1 cellular context compared by ENCODE assay signal in genomic region chr20:38599410-38599882, GRCh38.
TF ChIP-seq lines count a peak whose summit lies in the region.

No MANE protein-coding gene starts in this region.

TF ChIP-seq in K562, 482 proteins besides CTCF, POLR2A, EP300 and RAD21:
- TF ChIP-seq TAF15 (IDR thresholded peaks at IDR 0.05; ENCODE audit: low read depth, low read length) (no peak), NFIC (IDR thresholded peaks at IDR 0.05) (peak; percentile 91), BRD9 (IDR thresholded peaks at IDR 0.05; ENCODE audit: low read depth, partially characterized antibody) (peak; percentile 82)
